Comparison of ENCODE assay signal across 14 cellular contexts in the genomic region with DNA sequence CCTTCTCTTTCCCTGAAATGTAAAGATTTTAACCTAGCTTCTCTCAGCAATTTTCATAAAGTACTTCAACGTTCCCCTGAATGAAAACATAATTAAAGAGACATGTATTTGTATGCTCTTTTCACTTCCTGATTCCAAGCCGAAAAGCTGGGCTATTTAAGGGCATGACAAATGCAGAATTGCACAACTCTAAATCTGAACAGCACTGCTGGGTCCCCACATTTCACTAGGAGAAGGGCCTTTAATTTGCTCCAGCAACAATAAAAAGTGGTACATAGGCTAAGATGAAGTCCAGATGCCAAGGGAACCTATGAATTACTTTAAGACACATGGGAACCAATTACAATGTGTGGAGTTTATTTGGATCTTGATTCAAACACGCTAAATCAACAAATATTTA. TPM values are rescaled to one million over a fixed set of nuclear protein-coding genes. Genes with fewer than 3 reads are reported as not detected.
DNase-seq lines count a peak whose midpoint lies in the region; ATAC-seq and TF ChIP-seq lines count a peak whose summit lies in the region.
"Had no signal": no experiment of that assay in that cellular context is flagged by ENCODE, and none has a peak within 500 bp of the region (broad histone marks: within the 10 kb centered on the region; RNA-seq: fewer than 3 reads in every experiment).

No MANE protein-coding gene starts in this region.

- CTCF ChIA-PET in PC-3 (lab: Charles Lee), result no interaction called here

- 49 to 63% (median 60%) methylated on average over 3 of the region's 3 CpGs for WGBS in stomach, 5 donors
- 46 to 56% (median 47%) methylated on average over 3 of the region's 3 CpGs for WGBS in ovary, 3 donors

- TF ChIP-seq CTCF in foreskin fibroblast (IDR thresholded peaks at IDR 0.05; ENCODE audit: low read depth, low read length), result no peak
- TF ChIP-seq CTCF in upper lobe of right lung (IDR thresholded peaks at IDR 0.05), result no peak
- TF ChIP-seq CTCF in PC-3 (conservative IDR thresholded peaks at IDR 0.05; ENCODE audit: low read depth, low read length), result no peak
- TF ChIP-seq CTCF in stomach (IDR thresholded peaks at IDR 0.05), result no peak
- TF ChIP-seq CTCF in ovary (IDR thresholded peaks at IDR 0.05), result no peak

- H3K27ac ChIP-seq in upper lobe of right lung (no peak overlapping the region), PC-3 (ENCODE audit: low read length) (no peak overlapping the region), stomach (no peak overlapping the region), ovary (no peak overlapping the region)
- H3K27ac ChIP-seq: 22Rv1, gastrocnemius medialis, thoracic aorta had no signal

- TF ChIP-seq EP300 in stomach (IDR thresholded peaks at IDR 0.05) (no peak), ovary (IDR thresholded peaks at IDR 0.05) (no peak)

- H3K4me2 ChIP-seq in PC-3 (ENCODE audit: low read length), result no peak overlapping the region

- no peaks in the 10 kb centered on the region for H3K27me3 ChIP-seq in upper lobe of right lung
- no peaks in the 10 kb centered on the region for H3K27me3 ChIP-seq in PC-3 (ENCODE audit: low read length)
- H3K27me3 ChIP-seq in stomach, result peaks cover 0 to 14% (median 8%) of the 10 kb centered on the region in 3 donors
- no peaks in the 10 kb centered on the region for H3K27me3 ChIP-seq in ovary

- H3K9ac ChIP-seq in PC-3 (ENCODE audit: low read length), result no peak overlapping the region

- no peaks in the 10 kb centered on the region for H3K79me2 ChIP-seq in PC-3 (ENCODE audit: low read length)

- no TSS peak for BruUV-seq in PC-3 (replicated peaks; lab: Mats Ljungman, UMichigan)

- ATAC-seq in upper lobe of right lung (peak; percentile 75), PC-3 (no peak)
- ATAC-seq: gastrocnemius medialis, Panc1 had no signal

- H3F3A ChIP-seq in PC-3 (ENCODE audit: low read length, unreplicated experiment), result no peaks in the 10 kb centered on the region

- DNase-seq in SKM-1 treated with dmso at 0.1 percent for 144 hours (lab: John Stamatoyannopoulos, UW; ENCODE audit: unreplicated experiment), result peak; percentile 45
- DNase-seq in SKM-1 (lab: John Stamatoyannopoulos, UW; ENCODE audit: unreplicated experiment), result no peak
- peak; percentile 67 for DNase-seq in NOMO-1 treated with dmso at 0.1 percent for 144 hours (lab: John Stamatoyannopoulos, UW; ENCODE audit: unreplicated experiment)
- peak; percentile 80 to 92 for DNase-seq in foreskin fibroblast
- DNase-seq in upper lobe of right lung, result no peak
- no peak for DNase-seq in PC-3
- no peak for DNase-seq in stomach
- DNase-seq in ovary, result no peak
- DNase-seq: activated CD4-positive, alpha-beta T cell treated with anti-CD3 and anti-CD28 coated beads, Interleukin-2, amount 10 ng/mL, durations not matched to agents 7 days and 5 days; gastrocnemius medialis; NCI-H1417 treated with DMSO at 0.1 percent for 48 hours had no signal

- H3K36me3 ChIP-seq in upper lobe of right lung (no peaks in the 10 kb centered on the region), PC-3 (ENCODE audit: low read depth, low read length) (no peaks in the 10 kb centered on the region), stomach (no peaks in the 10 kb centered on the region), ovary (no peaks in the 10 kb centered on the region)
- H3K36me3 ChIP-seq: gastrocnemius medialis, thoracic aorta had no signal

- TF ChIP-seq POLR2A in stomach (IDR thresholded peaks at IDR 0.05) (no peak), ovary (IDR thresholded peaks at IDR 0.05) (no peak)

- H3K9me2 ChIP-seq in PC-3 (replicated peaks; ENCODE audit: low read length), result no peaks in the 10 kb centered on the region

- H3K4me3 ChIP-seq in foreskin fibroblast (ENCODE audit: low read depth in 1 of 2, low read length in 2 of 2) (no peak overlapping the region), upper lobe of right lung (no peak overlapping the region), PC-3 (ENCODE audit: low read length) (no peak overlapping the region), stomach (no peak overlapping the region), ovary (no peak overlapping the region)
- H3K4me3 ChIP-seq: gastrocnemius medialis, thoracic aorta had no signal

- H3K9me3 ChIP-seq in upper lobe of right lung (no peaks in the 10 kb centered on the region), PC-3 (ENCODE audit: low read length) (no peaks in the 10 kb centered on the region), stomach (no peaks in the 10 kb centered on the region), ovary (no peaks in the 10 kb centered on the region)
- H3K9me3 ChIP-seq: gastrocnemius medialis, thoracic aorta had no signal

- POLR2A ChIA-PET in PC-3 (lab: Charles Lee; ENCODE audit: unreplicated experiment), result no interaction called here

- H3K4me1 ChIP-seq in upper lobe of right lung (peaks cover 4% of the 10 kb centered on the region), PC-3 (ENCODE audit: insufficient read depth, low read length) (no peaks in the 10 kb centered on the region), stomach (peaks cover 0 to 14% (median 10%) of the 10 kb centered on the region in 4 donors), ovary (ENCODE audit: insufficient read depth) (peaks cover 5% of the 10 kb centered on the region)
- H3K4me1 ChIP-seq: gastrocnemius medialis had no signal

- H2AFZ ChIP-seq in PC-3 (ENCODE audit: low read length), result no peak overlapping the region

- intact Hi-C loops in upper lobe of right lung (cut with DNase I), result no loop called here
- intact Hi-C loops in PC-3 (cut with micrococcal nuclease), result no loop called here
- intact Hi-C loops in stomach (cut with DNase I; ENCODE audit: low total_unique reads), result no loop called here
- intact Hi-C loops in ovary (cut with DNase I), result no loop called here

- no peaks in the 10 kb centered on the region for H4K20me1 ChIP-seq in PC-3 (ENCODE audit: low read length)

RNA-seq across cellular contexts. Expression of a gene that starts 42.0 kb away (rescaled TPM):
- total RNA-seq in upper lobe of right lung (4.3 TPM), PC-3 (2014; rRNA removed) (1.8 and 3.4 TPM in 2 replicates), stomach (10 to 100 TPM in 1 of 5 donors, 1 to 10 TPM in 4; 1.4 to 10.6 (median 3.5) TPM), ovary (10 to 100 TPM in 1 of 7 donors, 1 to 10 TPM in 6; 5.5 to 10.1 (median 8.0) TPM)
- polyA plus RNA-seq in stomach (1 to 10 TPM; 1.8 to 2.8 (median 2.7) TPM), ovary (1 to 10 TPM; 3.2 to 5.2 TPM)

Comparison
In these comparisons a context has a peak if more than half of its experiments do, and no peak if none do; other contexts are left out.
1. DNase-seq: peak in SKM-1 treated with dmso at 0.1 percent for 144 hours (single experiment), NOMO-1 treated with dmso at 0.1 percent for 144 hours (single experiment) and foreskin fibroblast (2 of 2); none in SKM-1 (single experiment), upper lobe of right lung (single experiment), PC-3 (single experiment), stomach (single experiment) and ovary (0 of 5).